In the genomic region with DNA sequence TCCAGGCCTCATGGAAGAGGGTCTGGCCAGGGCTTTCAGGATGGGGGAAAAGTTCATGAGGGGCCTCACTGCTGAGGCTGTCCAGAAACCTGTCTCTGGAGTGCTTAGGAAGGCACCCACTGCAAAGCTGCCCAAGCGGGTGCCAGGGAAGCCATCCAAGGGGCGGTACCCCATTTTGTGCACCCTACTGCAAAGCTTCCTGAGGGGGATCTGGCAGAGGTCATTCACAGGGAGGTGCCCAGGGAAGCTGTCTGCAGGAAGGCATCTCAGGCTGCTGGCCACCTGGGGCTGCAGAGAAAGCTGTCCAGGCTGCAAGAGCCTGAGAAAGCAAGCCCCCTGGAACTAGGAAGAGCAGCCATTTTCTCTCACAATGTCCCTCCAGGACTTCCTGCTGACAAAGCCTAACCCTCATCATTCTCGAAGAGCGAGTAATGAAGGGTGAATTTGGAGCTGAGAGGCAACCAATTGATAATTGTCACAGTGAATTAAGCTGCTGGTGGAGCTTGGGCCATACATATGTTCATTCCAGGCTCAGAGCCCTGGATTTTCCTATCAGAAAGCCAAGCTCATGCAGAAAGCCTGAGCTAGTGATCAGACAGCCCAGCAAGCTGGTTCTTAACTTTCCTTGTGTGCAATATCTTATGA, we compare ENCODE assay signal across 18 cellular contexts.
DNase-seq lines count a peak whose midpoint lies in the region; ATAC-seq and TF ChIP-seq lines count a peak whose summit lies in the region.
"Had no signal": no experiment of that assay in that cellular context is flagged by ENCODE, and none has a peak within 500 bp of the region (broad histone marks: within the 10 kb centered on the region; RNA-seq: fewer than 3 reads in every experiment).

No MANE protein-coding gene starts in this region.

- peaks cover 8% of the 10 kb centered on the region; the same call in 1 of the 2 replicates for H3K9me3 ChIP-seq in SJCRH30 (replicated peaks)
- no peaks in the 10 kb centered on the region for H3K9me3 ChIP-seq in osteoblast (ENCODE audit: low read depth, low read length)
- H3K9me3 ChIP-seq in heart left ventricle = peaks cover 0 to 19% (median 0%) of the 10 kb centered on the region in 12 donors
- H3K9me3 ChIP-seq: adrenal gland, gastroesophageal sphincter, ovary had no signal

- no peak for TF ChIP-seq CTCF in epithelial cell of esophagus (IDR thresholded peaks at IDR 0.05; ENCODE audit: insufficient read depth, low read depth, low read length, missing control alignments)
- no peak for TF ChIP-seq CTCF in osteoblast (IDR thresholded peaks at IDR 0.05; ENCODE audit: extremely low read depth, low read depth, low read length)
- no peak for TF ChIP-seq CTCF in heart left ventricle (IDR thresholded peaks at IDR 0.05)

- H3K27ac ChIP-seq in SJCRH30 (peak overlapping the region; percentile 96), osteoblast (ENCODE audit: low read depth, low read length) (peak overlapping the region; percentile 87), heart left ventricle (peak overlapping the region in 1 of 12 donors; percentile 32)
- H3K27ac ChIP-seq: gastroesophageal sphincter, ovary had no signal

- H3K4me2 ChIP-seq in osteoblast (ENCODE audit: insufficient read depth, low read length) = no peak overlapping the region

- ATAC-seq in GM21576 (IDR thresholded peaks at IDR 0.05; ENCODE audit: unreplicated experiment) = no peak
- ATAC-seq in HG02981 (IDR thresholded peaks at IDR 0.05; ENCODE audit: unreplicated experiment) = no peak
- ATAC-seq in heart left ventricle = no peak
- ATAC-seq: gastroesophageal sphincter, GM12878, sciatic nerve had no signal

- intact Hi-C loops in heart left ventricle (cut with DNase I) = loop anchor here in 4 of 10 donors (10.0 kb wide), 3 partner anchors 76 to 276 kb away; partner anchors contain the start of gene CDK19 (in 2 of the 4)

- 94 to 100% (median 97%) methylated on average over 3 to 4 of the region's 4 CpGs for WGBS in heart left ventricle, 4 donors

- H3K36me3 ChIP-seq in SJCRH30 (no peaks in the 10 kb centered on the region), osteoblast (ENCODE audit: insufficient read depth, low read length) (no peaks in the 10 kb centered on the region), heart left ventricle (no peaks in the 10 kb centered on the region)
- H3K36me3 ChIP-seq: adrenal gland, gastroesophageal sphincter, ovary had no signal

- H3K27me3 ChIP-seq in SJCRH30 = no peaks in the 10 kb centered on the region
- H3K27me3 ChIP-seq in osteoblast (ENCODE audit: insufficient read depth, low read length) = no peaks in the 10 kb centered on the region
- no peaks in the 10 kb centered on the region for H3K27me3 ChIP-seq in heart left ventricle
- H3K27me3 ChIP-seq: adrenal gland, gastroesophageal sphincter, ovary had no signal

- no peaks in the 10 kb centered on the region for H3K79me2 ChIP-seq in osteoblast (ENCODE audit: insufficient read depth, low read length)

- H3K4me1 ChIP-seq in SJCRH30 (peaks cover 46% of the 10 kb centered on the region), osteoblast (ENCODE audit: insufficient read depth, low read length) (peaks cover 54% of the 10 kb centered on the region), heart left ventricle (peaks cover 0 to 25% (median 12%) of the 10 kb centered on the region in 12 donors)

- DNase-seq in ELR (ENCODE audit: low read depth) = peak; percentile 58
- DNase-seq in SJCRH30 = peak in 1 of 2 experiments; percentile 39
- peak; percentile 42 for DNase-seq in epithelial cell of esophagus (ENCODE audit: low read depth)
- no peak for DNase-seq in osteoblast (ENCODE audit: insufficient read length, low spot score, missing footprints)
- DNase-seq in Kasumi-1 (lab: John Stamatoyannopoulos, UW) = no peak
- DNase-seq in heart left ventricle = no peak
- DNase-seq: activated CD4-positive, alpha-beta T cell treated with anti-CD3 and anti-CD28 coated beads for 4 hours; activated gamma-delta T cell; adrenal gland; COR-L47; NCI-H1417 treated with DMSO at 0.1 percent for 48 hours; NCI-H2171 treated with DMSO at 0.1 percent for 48 hours; ovary had no signal

- H4K20me1 ChIP-seq in osteoblast (ENCODE audit: insufficient read depth, low read length) = no peaks in the 10 kb centered on the region

- TF ChIP-seq POLR2A in heart left ventricle (IDR thresholded peaks at IDR 0.05) = no peak

- H3K4me3 ChIP-seq in SJCRH30 (no peak overlapping the region), epithelial cell of esophagus (ENCODE audit: low read length) (no peak overlapping the region), osteoblast (ENCODE audit: insufficient read depth, low read length) (no peak overlapping the region), heart left ventricle (no peak overlapping the region)
- H3K4me3 ChIP-seq: adrenal gland, gastroesophageal sphincter, GM12878, ovary had no signal

- H2AFZ ChIP-seq in osteoblast (ENCODE audit: low read length) = no peak overlapping the region

Comparison
In these comparisons a context has a peak if more than half of its experiments do, and no peak if none do; other contexts are left out.
1. DNase-seq: peak in ELR (single experiment) and epithelial cell of esophagus (single experiment); none in osteoblast (single experiment), Kasumi-1 (0 of 2) and heart left ventricle (0 of 5).